2 cellular contexts compared by ENCODE assay signal in the genomic region with DNA sequence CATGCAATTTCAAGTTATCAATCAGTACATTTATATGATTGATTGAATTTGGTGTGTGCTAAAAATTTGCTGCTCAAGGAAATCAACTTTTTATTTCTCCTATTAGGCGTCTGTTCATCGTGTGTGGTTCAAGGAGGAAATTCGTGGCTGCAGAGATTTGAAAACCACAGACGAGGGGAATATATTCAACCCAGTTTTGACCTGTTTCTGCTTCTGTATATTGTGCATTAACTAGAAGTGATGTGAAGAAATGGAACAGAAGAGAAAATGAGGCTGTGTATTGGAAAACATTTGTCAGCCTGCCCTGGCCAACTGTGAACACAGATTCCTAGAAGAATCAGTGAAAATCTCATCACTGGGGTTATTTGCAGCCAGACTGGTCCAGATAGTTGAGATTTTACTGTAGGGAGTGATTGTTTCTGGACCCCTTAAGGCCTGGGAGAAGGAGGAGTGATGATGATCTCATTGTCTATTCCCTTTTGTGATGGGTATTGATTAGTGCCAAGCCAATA.
TF ChIP-seq lines count a peak whose summit lies in the region.

No MANE protein-coding gene starts in this region.

TF ChIP-seq in IMR-90, 13 proteins besides CTCF, POLR2A, EP300 and RAD21:
- TF ChIP-seq CHD1 (IDR thresholded peaks at IDR 0.05; ENCODE audit: low read depth, low read length) = no peak
- TF ChIP-seq NFE2L2 (IDR thresholded peaks at IDR 0.05; ENCODE audit: low read depth, low read length) = no peak
- TF ChIP-seq RFX5 (IDR thresholded peaks at IDR 0.05; ENCODE audit: low read depth, low read length) = no peak

TF ChIP-seq in H1, 55 proteins besides CTCF, POLR2A, EP300 and RAD21:
- TF ChIP-seq KDM1A (IDR thresholded peaks at IDR 0.05; ENCODE audit: borderline replicate concordance, low read length) (no peak), SAP30 (IDR thresholded peaks at IDR 0.05; ENCODE audit: insufficient read depth, insufficient replicate concordance, low read length) (no peak), EGR1 (IDR thresholded peaks at IDR 0.05; ENCODE audit: borderline replicate concordance, low read depth, low read length) (no peak), SUZ12 (IDR thresholded peaks at IDR 0.05; ENCODE audit: low read length) (no peak), GTF2F1 (IDR thresholded peaks at IDR 0.05; ENCODE audit: borderline replicate concordance, low read depth, low read length) (no peak), CBX5 (IDR thresholded peaks at IDR 0.05; ENCODE audit: low read depth, low read length) (no peak), BCL11A (IDR thresholded peaks at IDR 0.05; ENCODE audit: low read depth in 2 of 2, low read length in 2 of 2) (no peak), TBP (IDR thresholded peaks at IDR 0.05; ENCODE audit: low read depth, low read length) (no peak), CBX8 (IDR thresholded peaks at IDR 0.05; ENCODE audit: borderline replicate concordance, low read depth, low read length) (no peak), SIRT6 (IDR thresholded peaks at IDR 0.05; ENCODE audit: low read length) (no peak)
